Comparison of ENCODE assay signal across 26 cellular contexts in genomic region chr1:231480008-231480407, GRCh38.
"Had no signal": no experiment of that assay in that cellular context is flagged by ENCODE, and none has a peak within 500 bp of the region (broad histone marks: within the 10 kb centered on the region; RNA-seq: fewer than 3 reads in every experiment).

No MANE protein-coding gene starts in this region.

- H3K4me1 ChIP-seq: colonic mucosa, esophagus squamous epithelium, heart right ventricle, left lung, lower lobe of right lung had no signal

- H3K9me3 ChIP-seq: colonic mucosa, esophagus squamous epithelium, gastrocnemius medialis, mucosa of descending colon had no signal

- H3K36me3 ChIP-seq: colonic mucosa, esophagus squamous epithelium, gastrocnemius medialis, heart right ventricle, left lung, lower lobe of right lung had no signal

- H3K27ac ChIP-seq: colonic mucosa, epithelial cell of prostate, esophagus squamous epithelium, gastrocnemius medialis, heart right ventricle, left lung, lower lobe of right lung had no signal

- H3K27me3 ChIP-seq: colonic mucosa, gastrocnemius medialis, heart right ventricle, left lung had no signal

- DNase-seq: colonic mucosa; cortex of kidney; effector CD8-positive, alpha-beta T cell; effector memory CD8-positive, alpha-beta T cell; endodermal cell; erythroblast; esophagus squamous epithelium; foreskin fibroblast; foreskin melanocyte; gastrocnemius medialis; glutamatergic neuron; head of caudate nucleus; heart right ventricle; hippocampal formation; left cardiac atrium; left lung; left ventricle myocardium superior; lower lobe of right lung; mesenchymal stem cell; mucosa of descending colon; naive B cell had no signal

- ATAC-seq: effector memory CD8-positive, alpha-beta T cell; esophagus mucosa; gastrocnemius medialis; heart right ventricle; left cardiac atrium; left lung; left ventricle myocardium superior; lower lobe of right lung; mucosa of descending colon had no signal

- FAIRE-seq: endometrium, islet of Langerhans, keratinocyte had no signal

- H3K4me3 ChIP-seq: colonic mucosa, esophagus squamous epithelium, gastrocnemius medialis, heart right ventricle, left lung, lower lobe of right lung, mucosa of descending colon had no signal
